In the genomic region with DNA sequence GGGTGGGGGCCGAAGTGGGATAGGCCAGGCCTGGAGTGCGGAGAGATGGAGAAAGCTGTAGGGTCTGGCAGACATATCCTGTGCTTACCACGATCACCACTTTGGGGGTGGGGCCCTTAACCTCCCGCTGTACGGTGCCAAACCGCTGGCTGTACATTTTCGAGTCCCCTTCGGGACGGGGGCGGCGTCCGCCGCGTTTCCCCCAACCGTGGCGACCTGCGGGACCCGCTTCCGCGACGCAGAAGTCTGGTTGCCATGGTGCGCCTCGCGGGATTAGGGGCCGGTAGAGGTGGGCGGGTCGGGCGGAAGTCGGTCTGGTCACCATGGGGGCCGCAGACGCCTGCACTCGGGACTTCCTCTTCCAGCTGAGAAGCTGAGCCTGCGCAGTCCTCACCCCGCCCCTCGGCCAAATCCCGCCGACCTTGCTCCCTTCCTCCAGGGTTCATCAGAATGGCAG, we compare ENCODE assay signal across 8 cellular contexts. TPM values are rescaled to one million over a fixed set of nuclear protein-coding genes. Genes with fewer than 3 reads are reported as not detected.
DNase-seq lines count a peak whose midpoint lies in the region.

A gene with protein sequence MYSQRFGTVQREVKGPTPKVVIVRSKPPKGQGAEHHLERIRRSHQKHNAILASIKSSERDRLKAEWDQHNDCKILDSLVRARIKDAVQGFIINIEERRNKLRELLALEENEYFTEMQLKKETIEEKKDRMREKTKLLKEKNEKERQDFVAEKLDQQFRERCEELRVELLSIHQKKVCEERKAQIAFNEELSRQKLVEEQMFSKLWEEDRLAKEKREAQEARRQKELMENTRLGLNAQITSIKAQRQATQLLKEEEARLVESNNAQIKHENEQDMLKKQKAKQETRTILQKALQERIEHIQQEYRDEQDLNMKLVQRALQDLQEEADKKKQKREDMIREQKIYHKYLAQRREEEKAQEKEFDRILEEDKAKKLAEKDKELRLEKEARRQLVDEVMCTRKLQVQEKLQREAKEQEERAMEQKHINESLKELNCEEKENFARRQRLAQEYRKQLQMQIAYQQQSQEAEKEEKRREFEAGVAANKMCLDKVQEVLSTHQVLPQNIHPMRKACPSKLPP (minus strand): TSS at position 248 of the 457 bp plus-strand sequence. CDS start 91 bp downstream, at position 157.

- H3K36me3 ChIP-seq in H7 (replicated peaks; ENCODE audit: control insufficient read depth, insufficient read depth, low read length) (peaks cover 4% of the 10 kb centered on the region), subcutaneous abdominal adipose tissue (ENCODE audit: control insufficient read depth in 5 of 5, insufficient read depth in 5 of 5, low read length in 5 of 5) (peaks cover 7 to 24% (median 21%) of the 10 kb centered on the region in 5 donors)

- DNase-seq in G401 (ENCODE audit: low spot score) (peak; percentile 72), H7 (peak; percentile 98), M059J (ENCODE audit: low read depth) (peak; percentile 87), SIG-M5 treated with dmso at 0.1 percent for 504 hours (lab: John Stamatoyannopoulos, UW; ENCODE audit: unreplicated experiment) (peak; percentile 92), germinal center (ENCODE audit: low spot score) (peak; percentile 91), non-pigmented ciliary epithelial cell (ENCODE audit: low read depth) (peak; percentile 64)
- DNase-seq in activated naive CD4-positive, alpha-beta T cell (lab: John Stamatoyannopoulos, UW), result peak; percentile 51 to 71 (median 60)

- in situ Hi-C loops in G401 (cut with HindIII; ENCODE audit: low sequenced_read_pairs), result no loop called here

- H3K27me3 ChIP-seq in H7 (ENCODE audit: control insufficient read depth, insufficient read depth, low read length) (no peaks in the 10 kb centered on the region; the same call in 1 of the 2 replicates), subcutaneous abdominal adipose tissue (ENCODE audit: control insufficient read depth in 5 of 5, insufficient read depth in 4 of 5, low read length in 5 of 5) (no peaks in the 10 kb centered on the region)

- H3K9me3 ChIP-seq in subcutaneous abdominal adipose tissue (ENCODE audit: control insufficient read depth in 5 of 5, low read length in 5 of 5), result no peaks in the 10 kb centered on the region

- peaks cover 6 to 31% (median 20%) of the 10 kb centered on the region in 5 donors for H3K4me1 ChIP-seq in subcutaneous abdominal adipose tissue (ENCODE audit: control insufficient read depth in 5 of 5, insufficient read depth in 5 of 5, low read length in 5 of 5)

- H3K4me3 ChIP-seq in H7 (ENCODE audit: insufficient read depth, low read depth, low read length) (peak within 1 kb of the TSS; percentile 57), subcutaneous abdominal adipose tissue (ENCODE audit: low read depth in 1 of 5, low read length in 5 of 5) (peak within 1 kb of the TSS; percentile 60 to 94 (median 92))

- H3K27ac ChIP-seq in subcutaneous abdominal adipose tissue (ENCODE audit: low read depth, low read length), result peak within 1 kb of the TSS; percentile 80

- H3K9ac ChIP-seq in subcutaneous abdominal adipose tissue (ENCODE audit: low read length in 5 of 5), result peak within 1 kb of the TSS in 4 of 5 donors; percentile 48 to 77 (median 57)

RNA-seq across cellular contexts. Expression of the gene that starts here (rescaled TPM):
- total RNA-seq in G401 (2014; rRNA removed; shearing (Covaris generic)), result not detected in 2 replicates
- 0.33 TPM in 1 of 2 replicates, not detected in the other for total RNA-seq in H7 (2014; rRNA removed; shearing (Covaris generic))
- 0.15 TPM in 1 of 2 replicates, not detected in the other for total RNA-seq in M059J (2014; rRNA removed; shearing (Covaris generic))

Comparison
In these comparisons a context has a peak if more than half of its experiments do, and no peak if none do; other contexts are left out.
1. Peak in every context shown above with its lines: DNase-seq, H3K4me3 ChIP-seq and H3K27ac ChIP-seq.
2. Peak in DNase-seq in G401; RNA of the gene not detected or under 1 TPM.
3. Peak in DNase-seq and H3K4me3 ChIP-seq in H7; RNA of the gene not detected or under 1 TPM.
4. Peak in DNase-seq in M059J; RNA of the gene not detected or under 1 TPM.